9 cellular contexts compared by ENCODE assay signal in the genomic region with DNA sequence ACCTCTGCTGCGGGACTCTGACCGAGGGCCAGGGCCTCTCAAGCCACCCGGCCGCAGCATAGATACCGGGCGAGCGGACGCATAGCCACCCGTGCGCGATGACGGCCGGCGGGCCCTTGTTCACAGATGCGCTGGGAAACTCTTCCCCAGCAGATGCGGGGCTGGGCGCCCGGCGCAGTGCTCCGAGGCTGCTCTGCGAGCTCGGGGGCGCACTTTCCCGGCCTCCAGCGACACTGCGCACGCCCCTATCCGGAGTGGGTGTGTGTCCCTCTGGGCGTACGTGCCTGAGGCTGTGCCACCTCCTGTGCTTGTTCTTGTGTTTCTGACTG.
DNase-seq lines count a peak whose midpoint lies in the region; ATAC-seq and TF ChIP-seq lines count a peak whose summit lies in the region.
"Had no signal": no experiment of that assay in that cellular context is flagged by ENCODE, and none has a peak within 500 bp of the region (broad histone marks: within the 10 kb centered on the region; RNA-seq: fewer than 3 reads in every experiment).

No MANE protein-coding gene starts in this region.

- H3K9me3 ChIP-seq in muscle layer of duodenum (ENCODE audit: control insufficient read depth in 1 of 2, low read length in 2 of 2): no peaks in the 10 kb centered on the region
- H3K9me3 ChIP-seq: neutrophil had no signal

- H3K4me1 ChIP-seq in muscle layer of duodenum (ENCODE audit: control insufficient read depth in 1 of 2, insufficient read depth in 2 of 2, low read length in 2 of 2): peaks cover 0 to 21% of the 10 kb centered on the region in 2 donors

- DNase-seq in DMS53 (lab: John Stamatoyannopoulos, UW): peak; percentile 62
- no peak for DNase-seq in DMS53 treated with DMSO at 0.1 percent for 48 hours (lab: John Stamatoyannopoulos, UW; ENCODE audit: unreplicated experiment)
- no peak for DNase-seq in coronary artery (ENCODE audit: low spot score)
- DNase-seq in globus pallidus (ENCODE audit: low spot score): no peak
- DNase-seq in cerebellar nuclear complex (lab: John Stamatoyannopoulos, UW): no peak

- no peaks in the 10 kb centered on the region for H3K36me3 ChIP-seq in muscle layer of duodenum (ENCODE audit: control insufficient read depth in 1 of 2, insufficient read depth in 2 of 2, low read length in 2 of 2)
- H3K36me3 ChIP-seq: neutrophil had no signal

- H3K4me3 ChIP-seq in coronary artery: peak overlapping the region; percentile 74
- H3K4me3 ChIP-seq in muscle layer of duodenum (ENCODE audit: low read depth in 1 of 2, low read length in 2 of 2): peak overlapping the region; percentile 54 to 57

- H3K27ac ChIP-seq in coronary artery (peak overlapping the region in 1 of 2 donors; percentile 2), muscle layer of duodenum (ENCODE audit: low read length) (no peak overlapping the region)
- H3K27ac ChIP-seq: neutrophil had no signal

- TF ChIP-seq CTCF in coronary artery (IDR thresholded peaks at IDR 0.05): no peak

- ATAC-seq in HG03159 (IDR thresholded peaks at IDR 0.05; ENCODE audit: unreplicated experiment) (peak; percentile 32), GM18519 (IDR thresholded peaks at IDR 0.05; ENCODE audit: low FRiP score, unreplicated experiment) (no peak)

- peaks cover 40% of the 10 kb centered on the region for H3K27me3 ChIP-seq in muscle layer of duodenum (ENCODE audit: low read depth, low read length)
